ENCODE assay signal across 13 cellular contexts in the genomic region with DNA sequence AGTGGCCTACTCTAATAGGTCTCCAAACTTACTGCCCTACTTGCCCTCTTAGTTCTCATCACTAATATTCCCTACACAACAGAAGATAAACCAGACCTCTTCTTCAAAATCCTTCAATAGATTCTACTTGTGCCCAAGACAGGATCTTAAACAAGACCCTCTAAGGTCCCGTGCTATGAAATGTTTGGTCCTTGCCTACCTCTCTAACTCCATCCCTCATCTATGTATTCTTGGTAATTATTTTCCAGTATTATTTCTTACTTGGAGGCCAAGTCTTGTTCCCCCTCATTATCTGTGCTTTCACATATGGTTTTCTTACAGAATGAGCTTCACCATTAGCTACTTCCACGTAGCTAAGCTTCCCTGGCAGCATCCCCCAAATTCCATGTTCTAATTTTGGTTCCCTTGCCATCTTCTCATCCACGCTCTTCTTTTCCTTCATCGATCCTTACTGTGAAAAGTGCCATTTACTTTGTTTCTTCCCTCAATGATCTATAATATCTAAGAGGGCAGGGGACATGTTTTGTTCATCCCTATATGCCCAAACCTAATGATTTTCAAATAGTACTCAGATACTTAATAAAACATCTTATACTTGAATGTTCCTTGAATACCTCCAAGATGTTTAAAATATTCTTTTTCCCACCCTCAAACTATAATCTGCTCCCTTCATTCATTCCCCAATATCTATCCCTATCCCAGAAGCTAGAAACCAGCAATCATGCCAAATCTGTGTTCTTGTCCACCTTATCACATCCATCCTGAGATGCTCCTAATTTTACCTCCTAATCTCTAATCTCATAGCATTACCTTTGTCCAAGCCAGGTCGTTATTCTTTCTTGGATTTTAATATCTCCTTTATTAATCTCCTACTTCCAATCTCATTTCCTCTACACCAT.
DNase-seq lines count a peak whose midpoint lies in the region; ATAC-seq lines count a peak whose summit lies in the region.
"Had no signal": no experiment of that assay in that cellular context is flagged by ENCODE, and none has a peak within 500 bp of the region (broad histone marks: within the 10 kb centered on the region; RNA-seq: fewer than 3 reads in every experiment).

No MANE protein-coding gene starts in this region.

- H3K27me3 Mint-ChIP-seq in activated T-cell treated with anti-CD3 and anti-CD28 coated beads, Interleukin-2, amount 50 U/mL, for 24 hours, result no peaks in the 10 kb centered on the region
- no peaks in the 10 kb centered on the region for H3K27me3 Mint-ChIP-seq in effector memory CD8-positive, alpha-beta T cell

- no peak for DNase-seq in activated T-cell treated with anti-CD3 and anti-CD28 coated beads, Interleukin-2, amount 50 U/mL, for 24 hours
- no peak for DNase-seq in activated T-cell treated with anti-CD3 and anti-CD28 coated beads, Interleukin-2, amount 50 U/mL, for 48 hours
- DNase-seq in SK-N-MC (ENCODE audit: low read depth, low spot score) (no peak), SW480 (ENCODE audit: low spot score) (no peak), NOMO-1 treated with dmso at 0.1 percent for 144 hours (lab: John Stamatoyannopoulos, UW; ENCODE audit: unreplicated experiment) (no peak), nucleus accumbens (lab: John Stamatoyannopoulos, UW) (no peak)
- DNase-seq in effector memory CD8-positive, alpha-beta T cell, result no peak
- DNase-seq in stimulated activated effector memory CD8-positive, alpha-beta T cell treated with anti-CD3 and anti-CD28 coated beads, Interleukin-12 subunit alpha, Interleukin-12 subunit beta, amount 100 ng/mL, for 72 hours (ENCODE audit: low spot score in 2 of 2), result no peak
- DNase-seq: mucosa of descending colon, NCI-H2107, OCI-M1, upper lobe of left lung had no signal

- peak overlapping the region; percentile 90 for H3K27ac Mint-ChIP-seq in activated T-cell treated with anti-CD3 and anti-CD28 coated beads, Interleukin-2, amount 50 U/mL, for 24 hours
- peak overlapping the region; percentile 70 for H3K27ac Mint-ChIP-seq in effector memory CD8-positive, alpha-beta T cell
- H3K27ac Mint-ChIP-seq in stimulated activated effector memory CD8-positive, alpha-beta T cell treated with anti-CD3 and anti-CD28 coated beads, Interleukin-12 subunit alpha, Interleukin-12 subunit beta, amount 100 ng/mL, for 72 hours, result peak overlapping the region; percentile 71

- H3K9me3 Mint-ChIP-seq in activated T-cell treated with anti-CD3 and anti-CD28 coated beads, Interleukin-2, amount 50 U/mL, for 24 hours, result no peaks in the 10 kb centered on the region
- H3K9me3 Mint-ChIP-seq in effector memory CD8-positive, alpha-beta T cell, result no peaks in the 10 kb centered on the region
- no peaks in the 10 kb centered on the region for H3K9me3 Mint-ChIP-seq in stimulated activated effector memory CD8-positive, alpha-beta T cell treated with anti-CD3 and anti-CD28 coated beads, Interleukin-12 subunit alpha, Interleukin-12 subunit beta, amount 100 ng/mL, for 72 hours

- peaks cover 90% of the 10 kb centered on the region for H3K4me1 Mint-ChIP-seq in activated T-cell treated with anti-CD3 and anti-CD28 coated beads, Interleukin-2, amount 50 U/mL, for 24 hours (ENCODE audit: low read depth)
- peaks cover 55 to 75% of the 10 kb centered on the region in 2 donors for H3K4me1 Mint-ChIP-seq in effector memory CD8-positive, alpha-beta T cell (ENCODE audit: low read depth in 2 of 2)
- H3K4me1 Mint-ChIP-seq in stimulated activated effector memory CD8-positive, alpha-beta T cell treated with anti-CD3 and anti-CD28 coated beads, Interleukin-12 subunit alpha, Interleukin-12 subunit beta, amount 100 ng/mL, for 72 hours, result peaks cover 77% of the 10 kb centered on the region

- H3K9ac ChIP-seq in SK-N-MC (ENCODE audit: insufficient read length), result no peak overlapping the region

- 0 out of 2 replicates have a peak overlapping the region, but pooled peaks have one; percentile 5 for H3K4me3 ChIP-seq in SK-N-MC
- H3K4me3 ChIP-seq: mucosa of descending colon, upper lobe of left lung had no signal

- H3K4me3 Mint-ChIP-seq in activated T-cell treated with anti-CD3 and anti-CD28 coated beads, Interleukin-2, amount 50 U/mL, for 24 hours, result peak overlapping the region; percentile 60
- H3K4me3 Mint-ChIP-seq in effector memory CD8-positive, alpha-beta T cell, result peak overlapping the region; percentile 74 to 94
- peak overlapping the region; percentile 96 for H3K4me3 Mint-ChIP-seq in stimulated activated effector memory CD8-positive, alpha-beta T cell treated with anti-CD3 and anti-CD28 coated beads, Interleukin-12 subunit alpha, Interleukin-12 subunit beta, amount 100 ng/mL, for 72 hours

- H3K9me3 ChIP-seq in SK-N-MC (ENCODE audit: low read depth, low read length), result no peaks in the 10 kb centered on the region
- H3K9me3 ChIP-seq: esophagus muscularis mucosa, mucosa of descending colon, upper lobe of left lung had no signal

- peaks cover 98% of the 10 kb centered on the region for H3K36me3 Mint-ChIP-seq in activated T-cell treated with anti-CD3 and anti-CD28 coated beads, Interleukin-2, amount 50 U/mL, for 24 hours (ENCODE audit: low read depth)
- peaks cover 98% of the 10 kb centered on the region for H3K36me3 Mint-ChIP-seq in effector memory CD8-positive, alpha-beta T cell (ENCODE audit: insufficient read depth)
- H3K36me3 Mint-ChIP-seq in stimulated activated effector memory CD8-positive, alpha-beta T cell treated with anti-CD3 and anti-CD28 coated beads, Interleukin-12 subunit alpha, Interleukin-12 subunit beta, amount 100 ng/mL, for 72 hours, result peaks cover 100% of the 10 kb centered on the region

- peaks cover 94% of the 10 kb centered on the region for H3K36me3 ChIP-seq in SK-N-MC (ENCODE audit: insufficient read depth, low read length)

- ATAC-seq in effector memory CD8-positive, alpha-beta T cell (replicated peaks), result no peak
- no peak for ATAC-seq in stimulated activated effector memory CD8-positive, alpha-beta T cell treated with anti-CD3 and anti-CD28 coated beads, Interleukin-12 subunit alpha, Interleukin-12 subunit beta, amount 100 ng/mL, for 72 hours
- ATAC-seq: mucosa of descending colon had no signal

- peak overlapping the region; percentile 80 for H3K27ac ChIP-seq in SK-N-MC
- H3K27ac ChIP-seq: upper lobe of left lung had no signal
